Comparison of ENCODE assay signal across 36 cellular contexts in genomic region chr11:78025378-78025777, GRCh38. TPM values are rescaled to one million over a fixed set of nuclear protein-coding genes. Genes with fewer than 3 reads are reported as not detected.
"Had no signal": no experiment of that assay in that cellular context is flagged by ENCODE, and none has a peak within 500 bp of the region (broad histone marks: within the 10 kb centered on the region; RNA-seq: fewer than 3 reads in every experiment).

No MANE protein-coding gene starts in this region.

- H3K9ac ChIP-seq: neural progenitor cell, parathyroid adenoma had no signal

- H3K27me3 Mint-ChIP-seq: progenitor cell of endocrine pancreas had no signal

- H3K9me3 ChIP-seq: ovary, psoas muscle, spleen, suprapubic skin, testis, tibial artery, transverse colon, upper lobe of left lung, vagina had no signal

- H3K4me3 ChIP-seq: neural progenitor cell, ovary, psoas muscle, skin epidermis, smooth muscle cell, spleen, suprapubic skin, testis, tibial artery, transverse colon, upper lobe of left lung, vagina had no signal

- H3K9me3 Mint-ChIP-seq: naive thymus-derived CD8-positive, alpha-beta T cell; natural killer cell treated with Interleukin-12 subunit alpha and Interleukin-12 subunit beta and Interleukin-15 and Interleukin-18, amount 100 ng/mL, for 72 hours; neural progenitor cell; stimulated activated memory B cell treated with anti-CD40 and anti-IgM and Interleukin-4, amounts not matched to agents 10 μg/mL and 1 μg/mL and 100 μg/mL, for 72 hours; stimulated activated naive CD8-positive, alpha-beta T cell treated with anti-CD3 and anti-CD28 coated beads, Interleukin-15, amount 100 ng/mL, for 72 hours had no signal

- H3K79me2 ChIP-seq: parathyroid adenoma had no signal

- H3K4me2 ChIP-seq: neural progenitor cell, smooth muscle cell had no signal

- H3K4me1 ChIP-seq: psoas muscle had no signal

- H3K27me3 ChIP-seq: neural progenitor cell, ovary, suprapubic skin, testis, tibial artery, transverse colon, upper lobe of left lung, vagina had no signal

- DNase-seq: naive B cell; naive thymus-derived CD8-positive, alpha-beta T cell; occipital lobe; ovary; posterior cingulate gyrus; psoas muscle; right cardiac atrium; spleen; stimulated activated CD4-positive, alpha-beta T cell treated with anti-CD3 and anti-CD28 coated beads, Interleukin-12 subunit alpha, Interleukin-12 subunit beta, amount 100 ng/mL, for 4 hours; stimulated activated CD4-positive, alpha-beta T cell treated with anti-CD3 and anti-CD28 coated beads, Interleukin-1b, Interleukin-23, amount 100 ng/mL, for 48 hours; stimulated activated CD4-positive, alpha-beta T cell treated with anti-CD3 and anti-CD28 coated beads, Interleukin-4, amount 100 ng/mL, for 1 hour; stimulated activated CD4-positive, alpha-beta T cell treated with anti-CD3 and anti-CD28 coated beads, Interleukin-4, amount 100 ng/mL, for 4 hours; stimulated activated CD8-positive, alpha-beta memory T cell treated with anti-CD3 and anti-CD28 coated beads, Interleukin-4, amount 100 ng/mL, for 48 hours; stimulated activated naive CD4-positive, alpha-beta T cell; stimulated activated naive CD8-positive, alpha-beta T cell treated with anti-CD3 and anti-CD28 coated beads, Interleukin-15, amount 100 ng/mL, for 72 hours; stimulated activated naive CD8-positive, alpha-beta T cell treated with anti-CD3 and anti-CD28 coated beads, Interleukin-15, Interleukin-2, amounts not matched to agents 100 U/mL and 50 U/mL, for 24 hours; substantia nigra; testis; tibial artery; transverse colon; upper lobe of left lung had no signal

- H3K27ac Mint-ChIP-seq: naive B cell; naive thymus-derived CD8-positive, alpha-beta T cell; natural killer cell treated with Interleukin-12 subunit alpha and Interleukin-12 subunit beta and Interleukin-15 and Interleukin-18, amount 100 ng/mL, for 72 hours; neural progenitor cell; progenitor cell of endocrine pancreas; stimulated activated memory B cell treated with anti-CD40 and anti-IgM and Interleukin-4, amounts not matched to agents 10 μg/mL and 1 μg/mL and 100 μg/mL, for 72 hours; stimulated activated naive CD8-positive, alpha-beta T cell treated with anti-CD3 and anti-CD28 coated beads, Interleukin-15, amount 100 ng/mL, for 72 hours had no signal

- FAIRE-seq: urothelium cell line had no signal

- H3K27ac ChIP-seq: neural progenitor cell, ovary, parathyroid adenoma, psoas muscle, skin epidermis, spleen, suprapubic skin, testis, tibial artery, transverse colon, upper lobe of left lung, vagina had no signal

- H2AFZ ChIP-seq: neural progenitor cell, parathyroid adenoma had no signal

- H3K36me3 ChIP-seq: neural progenitor cell, ovary, spleen, suprapubic skin, tibial artery, transverse colon, upper lobe of left lung, vagina had no signal

- ATAC-seq: naive thymus-derived CD8-positive, alpha-beta T cell; natural killer cell treated with Interleukin-12 subunit alpha and Interleukin-12 subunit beta and Interleukin-15 and Interleukin-18, amount 100 ng/mL, for 72 hours; psoas muscle; right cardiac atrium; sciatic nerve; stimulated activated memory B cell treated with anti-CD40 and anti-IgM and Interleukin-4, amounts not matched to agents 10 μg/mL and 1 μg/mL and 100 μg/mL, for 72 hours; stimulated activated naive CD8-positive, alpha-beta T cell treated with anti-CD3 and anti-CD28 coated beads, Interleukin-15, amount 100 ng/mL, for 72 hours; stimulated activated naive CD8-positive, alpha-beta T cell treated with anti-CD3 and anti-CD28 coated beads, Interleukin-15, Interleukin-2, amounts not matched to agents 100 U/mL and 50 U/mL, for 24 hours had no signal

- H3K4me3 Mint-ChIP-seq: naive B cell; naive thymus-derived CD8-positive, alpha-beta T cell; natural killer cell treated with Interleukin-12 subunit alpha and Interleukin-12 subunit beta and Interleukin-15 and Interleukin-18, amount 100 ng/mL, for 72 hours; neural progenitor cell; stimulated activated memory B cell treated with anti-CD40 and anti-IgM and Interleukin-4, amounts not matched to agents 10 μg/mL and 1 μg/mL and 100 μg/mL, for 72 hours; stimulated activated naive CD8-positive, alpha-beta T cell treated with anti-CD3 and anti-CD28 coated beads, Interleukin-15, amount 100 ng/mL, for 72 hours had no signal

- H3K36me3 Mint-ChIP-seq: naive thymus-derived CD8-positive, alpha-beta T cell; natural killer cell treated with Interleukin-12 subunit alpha and Interleukin-12 subunit beta and Interleukin-15 and Interleukin-18, amount 100 ng/mL, for 72 hours; neural progenitor cell; stimulated activated memory B cell treated with anti-CD40 and anti-IgM and Interleukin-4, amounts not matched to agents 10 μg/mL and 1 μg/mL and 100 μg/mL, for 72 hours had no signal

RNA-seq across cellular contexts. Expression of gene THRSP, which starts 38.3 kb away (rescaled TPM):
- total RNA-seq: naive thymus-derived CD8-positive, alpha-beta T cell; natural killer cell treated with Interleukin-12 subunit alpha and Interleukin-12 subunit beta and Interleukin-15 and Interleukin-18, amount 100 ng/mL, for 72 hours; occipital lobe; osteoblast; progenitor cell of endocrine pancreas; renal cortical epithelial cell; smooth muscle cell; spleen; transverse colon; ureter; vagina had no signal
- polyA plus RNA-seq: naive thymus-derived CD8-positive, alpha-beta T cell; neural cell; smooth muscle cell had no signal
